In the genomic region with DNA sequence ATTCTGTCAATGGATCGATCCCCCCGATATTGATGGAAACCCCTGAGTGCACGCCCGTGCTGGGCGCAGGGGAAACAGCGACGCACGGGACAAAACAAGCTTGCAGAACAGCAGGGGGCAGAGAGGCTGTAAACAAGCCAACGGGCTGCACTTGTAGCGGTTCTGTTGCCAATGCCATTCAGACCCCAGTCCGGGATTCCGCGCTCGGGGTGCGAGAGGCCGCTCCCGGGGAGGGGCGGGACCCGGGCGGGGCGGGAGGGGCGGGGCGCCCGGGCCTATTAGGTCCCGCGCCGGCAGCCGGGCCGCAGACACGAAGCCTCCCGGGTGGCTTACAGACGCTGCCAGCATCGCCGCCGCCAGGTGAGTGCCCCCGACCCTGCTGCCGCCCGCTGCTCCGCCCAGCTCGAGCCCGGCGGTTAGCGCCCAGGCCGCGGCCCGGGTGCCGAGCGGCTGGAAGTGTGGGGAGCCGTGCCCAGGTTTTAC, we compare ENCODE assay signal across 8 cellular contexts. TPM values are rescaled to one million over a fixed set of nuclear protein-coding genes. Genes with fewer than 3 reads are reported as not detected.
DNase-seq lines count a peak whose midpoint lies in the region; ATAC-seq and TF ChIP-seq lines count a peak whose summit lies in the region.

A gene with protein sequence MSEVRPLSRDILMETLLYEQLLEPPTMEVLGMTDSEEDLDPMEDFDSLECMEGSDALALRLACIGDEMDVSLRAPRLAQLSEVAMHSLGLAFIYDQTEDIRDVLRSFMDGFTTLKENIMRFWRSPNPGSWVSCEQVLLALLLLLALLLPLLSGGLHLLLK (plus strand): TSS at position 307 of the 483 bp plus-strand sequence. CDS start 13,273 bp downstream, outside the sequence.

- no peak within 1 kb of the TSS for H3K27ac ChIP-seq in DND-41 (ENCODE audit: low read length)
- no peak within 1 kb of the TSS for H3K27ac ChIP-seq in SJSA1
- no peak within 1 kb of the TSS for H3K27ac ChIP-seq in sigmoid colon

- peak within 1 kb of the TSS; percentile 81 for H3K4me3 Mint-ChIP-seq in activated naive CD4-positive, alpha-beta T cell treated with anti-CD3 and anti-CD28 coated beads, Interleukin-2, amount 50 U/mL, for 24 hours

- 0% methylated on average over 49 of the region's 49 CpGs for WGBS in sigmoid colon, 2 donors

- H3K79me2 ChIP-seq in DND-41 (ENCODE audit: insufficient read depth, low read length) = no peaks in the 10 kb centered on the region

- in situ Hi-C loops in G401 (cut with HindIII; ENCODE audit: low sequenced_read_pairs) = no loop called here

- H3K4me1 ChIP-seq in DND-41 (ENCODE audit: insufficient read depth, low read length) (peaks cover 10% of the 10 kb centered on the region), SJSA1 (replicated peaks) (peaks cover 14% of the 10 kb centered on the region), sigmoid colon (peaks cover 0 to 22% (median 19%) of the 10 kb centered on the region in 4 donors)

- H3K27me3 Mint-ChIP-seq in activated naive CD4-positive, alpha-beta T cell treated with anti-CD3 and anti-CD28 coated beads, Interleukin-2, amount 50 U/mL, for 24 hours = no peaks in the 10 kb centered on the region

- TF ChIP-seq EP300 in sigmoid colon (IDR thresholded peaks at IDR 0.05) = no peak

- H2AFZ ChIP-seq in DND-41 (ENCODE audit: low read depth, low read length) = no peak within 1 kb of the TSS

- H3K9me3 Mint-ChIP-seq in activated naive CD4-positive, alpha-beta T cell treated with anti-CD3 and anti-CD28 coated beads, Interleukin-2, amount 50 U/mL, for 24 hours = no peaks in the 10 kb centered on the region

- DNase-seq in DND-41 (peak; percentile 37), SJSA1 (ENCODE audit: low read depth in 1 of 2, low spot score in 2 of 2) (peak; percentile 17 to 65), left ventricle myocardium superior (peak; percentile 62), sigmoid colon (no peak), G401 (ENCODE audit: low spot score) (no peak)

- H3K9me3 ChIP-seq in DND-41 (ENCODE audit: insufficient read depth, low read length, severe bottlenecking) (no peaks in the 10 kb centered on the region), SJSA1 (replicated peaks) (peaks cover 4% of the 10 kb centered on the region; the same call in 1 of the 2 replicates), sigmoid colon (no peaks in the 10 kb centered on the region)

- H3K4me3 ChIP-seq in DND-41 (ENCODE audit: low read depth in 1 of 2, low read length in 2 of 2) (peak within 1 kb of the TSS in 1 of 2 experiments; percentile 32; a peak in 2 of 4 replicates), SJSA1 (peak within 1 kb of the TSS; percentile 47), sigmoid colon (peak within 1 kb of the TSS; percentile 23 to 53 (median 44))

- H3K27ac Mint-ChIP-seq in activated naive CD4-positive, alpha-beta T cell treated with anti-CD3 and anti-CD28 coated beads, Interleukin-2, amount 50 U/mL, for 24 hours = peak within 1 kb of the TSS; percentile 8

- intact Hi-C loops in left ventricle myocardium superior (cut with micrococcal nuclease) = no loop called here
- intact Hi-C loops in sigmoid colon (cut with DNase I) = no loop called here

- H3K4me1 Mint-ChIP-seq in activated naive CD4-positive, alpha-beta T cell treated with anti-CD3 and anti-CD28 coated beads, Interleukin-2, amount 50 U/mL, for 24 hours = peaks cover 3% of the 10 kb centered on the region

- H4K20me1 ChIP-seq in DND-41 (ENCODE audit: insufficient read depth, low read length) = peaks cover 10% of the 10 kb centered on the region; the same call in 1 of the 2 replicates

- no peak within 1 kb of the TSS for H3K9ac ChIP-seq in DND-41 (ENCODE audit: low read depth, low read length)

- TF ChIP-seq POLR2A in sigmoid colon (IDR thresholded peaks at IDR 0.05) = no peak

- H3K27me3 ChIP-seq in DND-41 (ENCODE audit: insufficient read depth, low read length, poor library complexity) (peaks cover 40% of the 10 kb centered on the region), SJSA1 (replicated peaks) (peaks cover 18% of the 10 kb centered on the region), sigmoid colon (peaks cover 27 to 64% (median 58%) of the 10 kb centered on the region in 3 donors)

- no peaks in the 10 kb centered on the region for H3K36me3 ChIP-seq in DND-41 (ENCODE audit: insufficient read depth, low read length)
- H3K36me3 ChIP-seq in SJSA1 = peaks cover 4% of the 10 kb centered on the region; the same call in 1 of the 2 replicates
- H3K36me3 ChIP-seq in sigmoid colon = no peaks in the 10 kb centered on the region

- ATAC-seq in DND-41 (ENCODE audit: insufficient read depth, low read depth) (peak; percentile 76), HG03045 (IDR thresholded peaks at IDR 0.05; ENCODE audit: unreplicated experiment) (peak; percentile 42), left ventricle myocardium superior (peak; percentile 77), HG03442 (IDR thresholded peaks at IDR 0.05; ENCODE audit: unreplicated experiment) (no peak)

- peak within 1 kb of the TSS; percentile 56 for H3K4me2 ChIP-seq in DND-41 (ENCODE audit: insufficient read depth, low read length)

- TF ChIP-seq CTCF in DND-41 (IDR thresholded peaks at IDR 0.05; ENCODE audit: borderline replicate concordance, extremely low read depth, low read length, poor library complexity, severe bottlenecking) (peak; percentile 19), sigmoid colon (IDR thresholded peaks at IDR 0.05) (no peak)

- H3K36me3 Mint-ChIP-seq in activated naive CD4-positive, alpha-beta T cell treated with anti-CD3 and anti-CD28 coated beads, Interleukin-2, amount 50 U/mL, for 24 hours = no peaks in the 10 kb centered on the region

RNA-seq across cellular contexts. Expression of the gene that starts here (rescaled TPM):
- total RNA-seq in SJSA1 (2014; rRNA removed; shearing (Covaris generic)) = 1.4 and 2.2 TPM in 2 replicates
- total RNA-seq in left ventricle myocardium superior (not detected), sigmoid colon (not detected)
- 10 to 100 TPM; 29.6 to 39.1 (median 35.4) TPM for polyA plus RNA-seq in sigmoid colon
- 4.6 and 6.9 TPM in 2 replicates for total RNA-seq in G401 (2014; rRNA removed; shearing (Covaris generic))

Comparison
In these comparisons a context has a peak if more than half of its experiments do, and no peak if none do; other contexts are left out.
1. Peak in DNase-seq and ATAC-seq in left ventricle myocardium superior; RNA of the gene not detected or under 1 TPM.
2. DNase-seq: peak in DND-41 (single experiment) and SJSA1 (2 of 2); none in sigmoid colon (single experiment) and G401 (single experiment).